ENCODE assay signal across 9 cellular contexts in the genomic region with DNA sequence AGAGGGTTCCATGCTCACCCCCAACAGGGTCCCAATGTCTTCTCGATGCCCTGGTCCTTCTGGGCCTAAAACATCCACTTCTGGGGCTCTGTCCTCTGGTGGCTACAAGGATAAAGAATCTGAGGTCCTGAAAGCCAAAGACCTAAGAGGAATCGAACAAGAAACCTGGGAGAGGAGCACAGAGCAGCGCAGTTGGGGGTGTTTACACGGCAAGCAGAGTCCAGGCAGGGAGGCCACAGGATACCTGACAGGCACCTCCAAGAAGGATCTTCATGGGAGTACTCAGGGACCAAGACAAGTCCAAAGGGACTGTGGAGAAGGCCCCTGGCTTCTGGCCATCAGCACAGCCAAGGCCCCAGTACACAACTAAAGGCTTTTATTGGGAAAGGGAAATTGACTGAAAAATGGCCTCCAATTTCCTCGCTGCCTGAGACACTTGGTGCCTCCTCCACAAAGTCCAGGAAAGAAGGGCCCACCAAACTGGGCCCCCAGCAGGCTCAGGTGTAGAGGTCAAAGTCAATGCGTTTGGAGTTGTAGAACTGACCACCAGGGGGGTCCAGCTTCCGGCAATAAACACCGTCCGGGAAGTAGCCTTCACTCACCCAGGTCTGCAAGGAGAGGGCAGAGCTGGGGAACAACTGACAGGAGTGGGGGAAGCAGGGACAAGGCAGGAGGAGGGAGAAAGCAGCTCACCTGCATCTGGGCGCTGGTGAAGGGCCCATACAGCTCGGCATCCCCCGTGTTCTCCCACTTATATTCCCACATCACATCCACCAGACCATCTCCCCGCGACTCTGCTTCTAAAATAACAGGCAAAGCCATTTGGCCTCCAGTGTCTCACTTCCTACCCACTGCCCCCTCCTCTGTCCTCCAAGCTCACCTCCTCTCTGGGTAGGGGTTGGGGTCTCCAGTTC. TPM values are rescaled to one million over a fixed set of nuclear protein-coding genes. Genes with fewer than 3 reads are reported as not detected.
DNase-seq lines count a peak whose midpoint lies in the region; ATAC-seq and TF ChIP-seq lines count a peak whose summit lies in the region.
"Had no signal": no experiment of that assay in that cellular context is flagged by ENCODE, and none has a peak within 500 bp of the region (broad histone marks: within the 10 kb centered on the region; RNA-seq: fewer than 3 reads in every experiment).

No MANE protein-coding gene starts in this region.

- H3K27me3 ChIP-seq in DOHH2 (ENCODE audit: control insufficient read depth, low read length), result no peaks in the 10 kb centered on the region

- H4K20me1 ChIP-seq in DOHH2 (ENCODE audit: control insufficient read depth, insufficient read depth, low read depth, low read length), result no peaks in the 10 kb centered on the region

- peaks cover 31% of the 10 kb centered on the region for H3K4me1 Mint-ChIP-seq in T-helper 17 cell

- peaks cover 65% of the 10 kb centered on the region for H3K79me2 ChIP-seq in DOHH2 (ENCODE audit: control insufficient read depth, low read length)

- H3K27ac ChIP-seq in DOHH2 (ENCODE audit: low read depth, low read length), result peak overlapping the region; percentile 93

- H3K36me3 Mint-ChIP-seq in T-helper 17 cell (ENCODE audit: low read depth), result no peaks in the 10 kb centered on the region

- H3K4me1 ChIP-seq in DOHH2 (ENCODE audit: control insufficient read depth, low read length), result peaks cover 87% of the 10 kb centered on the region

- no peaks in the 10 kb centered on the region for H3K9me3 ChIP-seq in DOHH2 (ENCODE audit: control insufficient read depth, insufficient read depth, low read length)
- H3K9me3 ChIP-seq in T-helper 17 cell (ENCODE audit: control insufficient read depth, low read length, poor library complexity, severe bottlenecking), result no peaks in the 10 kb centered on the region
- H3K9me3 ChIP-seq: HAP-1 had no signal

- peak overlapping the region; percentile 86 for H3K4me2 ChIP-seq in DOHH2 (ENCODE audit: low read length)

- peak overlapping the region; percentile 19 for H3K27ac Mint-ChIP-seq in T-helper 17 cell

- peaks cover 32% of the 10 kb centered on the region for H3F3A ChIP-seq in DOHH2 (ENCODE audit: control insufficient read depth, insufficient read depth)

- H3K4me3 ChIP-seq in DOHH2 (ENCODE audit: low read length) (peak overlapping the region; percentile 57), fibroblast of mammary gland (ENCODE audit: control insufficient read depth, low read depth, low read length) (no peak overlapping the region), retinal pigment epithelial cell (ENCODE audit: low read length) (no peak overlapping the region)

- no peak for DNase-seq in T-helper 17 cell
- DNase-seq in fibroblast of mammary gland (ENCODE audit: low read depth), result no peak
- no peak for DNase-seq in retinal pigment epithelial cell (ENCODE audit: low read depth)
- DNase-seq in NCI-H510A treated with DMSO at 0.1 percent for 48 hours (lab: John Stamatoyannopoulos, UW), result no peak
- no peak for DNase-seq in GM19238 (ENCODE audit: insufficient read length, low spot score)
- no peak for DNase-seq in activated CD4-positive, alpha-beta T cell treated with anti-CD3 and anti-CD28 coated beads, Interleukin-2, amount 50 U/mL, for 48 hours

- H3K36me3 ChIP-seq in DOHH2 (ENCODE audit: control insufficient read depth, low read length), result peaks cover 75% of the 10 kb centered on the region

- no peaks in the 10 kb centered on the region for H3K27me3 Mint-ChIP-seq in T-helper 17 cell

- H3K4me3 Mint-ChIP-seq in T-helper 17 cell, result no peak overlapping the region

- H3K9me2 ChIP-seq in DOHH2 (replicated peaks; ENCODE audit: control insufficient read depth, low read length), result no peaks in the 10 kb centered on the region

- no peak for ATAC-seq in T-helper 17 cell
- ATAC-seq in GM21381 (IDR thresholded peaks at IDR 0.05; ENCODE audit: unreplicated experiment), result no peak

- TF ChIP-seq CTCF in DOHH2 (IDR thresholded peaks at IDR 0.05; ENCODE audit: low read depth, low read length, poor library complexity, severe bottlenecking), result peak; percentile 26
- peak; percentile 18 for TF ChIP-seq CTCF in fibroblast of mammary gland (conservative IDR thresholded peaks at IDR 0.05; ENCODE audit: control insufficient read depth, insufficient read depth, low read depth, low read length)
- peak; percentile 32 for TF ChIP-seq CTCF in retinal pigment epithelial cell (conservative IDR thresholded peaks at IDR 0.05; ENCODE audit: low read depth, low read length)

RNA-seq across cellular contexts. Expression of gene CD2BP2, which starts 2.4 kb away (rescaled TPM):
- 10 to 100 TPM; 35.5 to 44.8 TPM for total RNA-seq in T-helper 17 cell

RNA-seq across cellular contexts. Expression of gene TBC1D10B, which starts 17.5 kb away (rescaled TPM):
- 10 to 100 TPM; 27.4 to 28.8 TPM for total RNA-seq in T-helper 17 cell

RNA-seq across cellular contexts. Expression of gene MYL11, which starts 21.9 kb away (rescaled TPM):
- total RNA-seq in T-helper 17 cell, result 1 to 10 TPM in 1 of 2 donors, not detected in 1; 1.8 TPM

RNA-seq across cellular contexts. Expression of gene SEPTIN1, which starts 29.6 kb away (rescaled TPM):
- 100 to 1,000 TPM; 192 to 220 TPM for total RNA-seq in T-helper 17 cell

RNA-seq across cellular contexts. Expression of gene ZNF48, which starts 42.5 kb away (rescaled TPM):
- total RNA-seq in T-helper 17 cell, result 1 to 10 TPM; 6.2 to 6.7 TPM
